Comparison of ENCODE assay signal across 9 cellular contexts in the genomic region with DNA sequence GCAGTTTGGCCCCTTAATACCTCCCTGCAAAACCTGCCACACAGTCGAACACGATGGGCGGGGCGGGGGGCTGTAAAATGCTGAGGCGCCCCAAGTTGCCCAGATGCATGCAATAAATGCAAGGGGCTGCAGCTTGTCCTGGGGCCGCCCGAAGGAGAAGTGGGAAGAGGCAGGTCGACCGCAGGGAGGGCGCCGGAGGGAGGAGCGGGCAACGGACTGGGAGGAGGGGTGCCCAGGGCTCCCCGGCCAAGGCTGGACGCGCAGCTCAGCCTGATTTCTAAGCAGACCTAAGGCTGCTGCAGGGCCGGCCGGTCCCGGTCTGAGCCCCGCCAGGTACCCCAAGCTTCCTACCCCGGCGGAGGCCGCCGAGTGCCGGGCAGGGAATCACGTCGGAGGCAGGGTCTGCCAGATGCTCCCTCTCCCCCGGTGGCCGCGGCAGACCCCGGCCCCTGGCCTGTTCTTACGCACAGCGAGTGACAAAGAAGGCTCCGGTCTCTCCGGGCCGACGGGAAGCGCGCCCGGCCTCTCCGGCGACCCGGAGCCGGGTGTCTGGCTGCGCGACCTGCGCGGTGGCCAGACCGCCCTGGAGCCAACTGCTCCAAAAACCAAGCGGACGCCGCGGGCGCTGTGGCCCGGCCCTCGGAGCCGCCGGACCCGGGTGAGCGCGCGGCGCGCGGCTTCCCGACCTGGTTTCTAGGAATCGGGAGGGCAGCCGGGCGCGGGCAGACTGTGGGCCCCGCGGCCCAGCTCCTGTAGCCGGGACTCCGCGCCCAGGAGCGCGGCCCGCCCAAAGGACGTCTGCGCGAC. TPM values are rescaled to one million over a fixed set of nuclear protein-coding genes. Genes with fewer than 3 reads are reported as not detected.
DNase-seq lines count a peak whose midpoint lies in the region; ATAC-seq and TF ChIP-seq lines count a peak whose summit lies in the region.
"Had no signal": no experiment of that assay in that cellular context is flagged by ENCODE, and none has a peak within 500 bp of the region (broad histone marks: within the 10 kb centered on the region; RNA-seq: fewer than 3 reads in every experiment).

No MANE protein-coding gene starts in this region.

- H3K4me1 ChIP-seq in ascending aorta (peaks cover 10 to 11% of the 10 kb centered on the region in 2 donors), thymus (ENCODE audit: control insufficient read depth, insufficient read depth, low read length) (peaks cover 14% of the 10 kb centered on the region)

- no peaks in the 10 kb centered on the region for H3K9me3 ChIP-seq in ascending aorta
- H3K9me3 ChIP-seq in thymus (ENCODE audit: control insufficient read depth), result no peaks in the 10 kb centered on the region

- peak overlapping the region; percentile 70 to 84 for H3K4me3 ChIP-seq in ascending aorta
- H3K4me3 ChIP-seq in lower leg skin (ENCODE audit: low read depth, poor library complexity, severe bottlenecking), result no peak overlapping the region
- H3K4me3 ChIP-seq in thymus (ENCODE audit: low read length), result peak overlapping the region; percentile 60

- H3K27me3 ChIP-seq in ascending aorta, result peaks cover 52% of the 10 kb centered on the region
- H3K27me3 ChIP-seq in thymus (ENCODE audit: control insufficient read depth, insufficient read depth), result peaks cover 94% of the 10 kb centered on the region

- no peak for TF ChIP-seq POLR2A in lower leg skin (IDR thresholded peaks at IDR 0.05)
- TF ChIP-seq POLR2A in erythroblast (IDR thresholded peaks at IDR 0.05; ENCODE audit: low read length), result no peak

- peaks cover 0 to 2% of the 10 kb centered on the region in 2 donors for H3K36me3 Mint-ChIP-seq in activated T-cell treated with anti-CD3 and anti-CD28 coated beads, Interleukin-2, amount 50 U/mL, for 72 hours (ENCODE audit: insufficient read depth in 2 of 2)

- WGBS in lower leg skin, 2 donors, result 5 to 6% methylated on average over 52 to 67 of the region's 81 CpGs
- 5% methylated on average over 81 of the region's 81 CpGs for WGBS in thymus

- H3K27ac Mint-ChIP-seq in activated T-cell treated with anti-CD3 and anti-CD28 coated beads, Interleukin-2, amount 50 U/mL, for 72 hours, result no peak overlapping the region

- TF ChIP-seq CTCF in ascending aorta (IDR thresholded peaks at IDR 0.05), result no peak
- no peak for TF ChIP-seq CTCF in lower leg skin (IDR thresholded peaks at IDR 0.05)

- H3K27ac ChIP-seq in ascending aorta (no peak overlapping the region), thymus (ENCODE audit: low read depth) (no peak overlapping the region)

- no peaks in the 10 kb centered on the region for H3K9me3 Mint-ChIP-seq in activated T-cell treated with anti-CD3 and anti-CD28 coated beads, Interleukin-2, amount 50 U/mL, for 72 hours

- H3K36me3 ChIP-seq in ascending aorta (no peaks in the 10 kb centered on the region), thymus (ENCODE audit: control insufficient read depth, insufficient read depth) (no peaks in the 10 kb centered on the region)

- no peak for ATAC-seq in activated T-cell treated with anti-CD3 and anti-CD28 coated beads, Interleukin-2, amount 50 U/mL, for 72 hours (replicated peaks in 1 of 2)

- intact Hi-C loops in ascending aorta (cut with DNase I) (loop anchor here (2.0 to 5.0 kb wide), 4 partner anchors 146 to 868 kb away; a partner anchor contains a TSS), lower leg skin (cut with DNase I; ENCODE audit: low total_unique reads) (no loop called here)

- peaks cover 58% of the 10 kb centered on the region for H3K27me3 Mint-ChIP-seq in activated T-cell treated with anti-CD3 and anti-CD28 coated beads, Interleukin-2, amount 50 U/mL, for 72 hours (ENCODE audit: low read depth)

- DNase-seq in activated T-cell treated with anti-CD3 and anti-CD28 coated beads, Interleukin-2, amount 50 U/mL, for 72 hours, result no peak
- no peak for DNase-seq in activated T-cell treated with anti-CD3 and anti-CD28 coated beads, Interleukin-2, amount 50 U/mL, for 1 hour
- no peak for DNase-seq in ascending aorta (ENCODE audit: low spot score in 2 of 2)
- peak; percentile 18 to 87 for DNase-seq in lower leg skin (ENCODE audit: low spot score in 2 of 2)
- no peak for DNase-seq in middle frontal gyrus (ENCODE audit: extremely low spot score, low spot score)
- no peak for DNase-seq in erythroblast (lab: John Stamatoyannopoulos, UW)
- DNase-seq in HuH-7 (ENCODE audit: low spot score), result no peak
- DNase-seq: DMS79 had no signal

- peak overlapping the region; percentile 49 to 68 for H3K4me3 Mint-ChIP-seq in activated T-cell treated with anti-CD3 and anti-CD28 coated beads, Interleukin-2, amount 50 U/mL, for 72 hours

- H3K4me1 Mint-ChIP-seq in activated T-cell treated with anti-CD3 and anti-CD28 coated beads, Interleukin-2, amount 50 U/mL, for 72 hours (ENCODE audit: low read depth), result peaks cover 20% of the 10 kb centered on the region

RNA-seq across cellular contexts. Expression of a gene that starts 0.7 kb away (rescaled TPM):
- not detected for total RNA-seq in activated T-cell treated with anti-CD3 and anti-CD28 coated beads, Interleukin-2, amount 50 U/mL, for 72 hours
- 20.2 TPM for total RNA-seq in ascending aorta
- total RNA-seq in lower leg skin, result 1 to 10 TPM in 3 of 4 donors, under 1 TPM in 1; 0.80 to 8.5 (median 2.4) TPM
- 1.9 TPM for polyA plus RNA-seq in thymus

Comparison
In these comparisons a context has a peak if more than half of its experiments do, and no peak if none do; other contexts are left out.
1. DNase-seq: peak in lower leg skin (2 of 2); none in activated T-cell treated with anti-CD3 and anti-CD28 coated beads, Interleukin-2, amount 50 U/mL, for 72 hours (0 of 2), activated T-cell treated with anti-CD3 and anti-CD28 coated beads, Interleukin-2, amount 50 U/mL, for 1 hour (single experiment), ascending aorta (0 of 2), middle frontal gyrus (single experiment), erythroblast (0 of 2) and HuH-7 (single experiment).